ENCODE assay signal across 20 cellular contexts in genomic region chr11:2574043-2574552, GRCh38.
DNase-seq lines count a peak whose midpoint lies in the region; ATAC-seq and TF ChIP-seq lines count a peak whose summit lies in the region.
"Had no signal": no experiment of that assay in that cellular context is flagged by ENCODE, and none has a peak within 500 bp of the region (broad histone marks: within the 10 kb centered on the region; RNA-seq: fewer than 3 reads in every experiment).

No MANE protein-coding gene starts in this region.

- H3K4me3 ChIP-seq in right atrium auricular region: no peak overlapping the region
- no peak overlapping the region for H3K4me3 ChIP-seq in coronary artery
- H3K4me3 ChIP-seq in transverse colon: no peak overlapping the region
- H3K4me3 ChIP-seq: MG63, thoracic aorta had no signal

- ATAC-seq in Right ventricle myocardium inferior: no peak
- no peak for ATAC-seq in natural killer cell treated with Interleukin-12 subunit alpha and Interleukin-12 subunit beta and Interleukin-15 and Interleukin-18, amount 100 ng/mL, for 72 hours
- ATAC-seq: T-cell had no signal

- no peak overlapping the region for H3K27ac ChIP-seq in right atrium auricular region
- no peak overlapping the region for H3K27ac ChIP-seq in coronary artery
- no peak overlapping the region for H3K27ac ChIP-seq in transverse colon
- H3K27ac ChIP-seq: thoracic aorta had no signal

- no peak overlapping the region for H3K27ac Mint-ChIP-seq in natural killer cell treated with Interleukin-12 subunit alpha and Interleukin-12 subunit beta and Interleukin-15 and Interleukin-18, amount 100 ng/mL, for 72 hours
- H3K27ac Mint-ChIP-seq: CD4-positive, alpha-beta memory T cell; mesothelial cell of epicardium; T-cell had no signal

- TF ChIP-seq POLR2A in transverse colon (IDR thresholded peaks at IDR 0.05): no peak

- H3K36me3 Mint-ChIP-seq in natural killer cell treated with Interleukin-12 subunit alpha and Interleukin-12 subunit beta and Interleukin-15 and Interleukin-18, amount 100 ng/mL, for 72 hours: no peaks in the 10 kb centered on the region
- H3K36me3 Mint-ChIP-seq: mesothelial cell of epicardium, T-cell had no signal

- intact Hi-C loops in Right ventricle myocardium inferior (cut with DNase I): no loop called here
- intact Hi-C loops in transverse colon (cut with DNase I; ENCODE audit: low total_unique reads): no loop called here

- H3K9me3 ChIP-seq in right atrium auricular region: no peaks in the 10 kb centered on the region
- H3K9me3 ChIP-seq in transverse colon: no peaks in the 10 kb centered on the region
- H3K9me3 ChIP-seq: MG63, thoracic aorta had no signal

- in situ Hi-C loops in transverse colon (cut with MboI; ENCODE audit: low pct_ligation_motif_present in 1 of 4, low pct_unique_long_range_greater_than_20kb in 1 of 4, low sequenced_read_pairs in 3 of 4): no loop called here

- DNase-seq in Right ventricle myocardium inferior (ENCODE audit: missing footprints) (peak; percentile 31), right atrium auricular region (ENCODE audit: low spot score) (no peak), coronary artery (ENCODE audit: low spot score) (peak; percentile 45), transverse colon (peak; percentile 4), NCI-H345 (lab: John Stamatoyannopoulos, UW) (no peak), 8988T (no peak), NCI-H526 treated with DMSO at 0.1 percent for 48 hours (lab: John Stamatoyannopoulos, UW) (no peak)
- DNase-seq in natural killer cell treated with Interleukin-12 subunit alpha and Interleukin-12 subunit beta and Interleukin-15 and Interleukin-18, amount 100 ng/mL, for 72 hours (ENCODE audit: low spot score): peak; percentile 54
- DNase-seq: activated gamma-delta T cell; anterior cingulate cortex; CD4-positive, alpha-beta memory T cell; cerebellar nuclear complex; effector CD8-positive, alpha-beta T cell; IMR-90; MG63; NCI-H1694; NCI-H2227 treated with DMSO at 0.1 percent for 48 hours had no signal

- no peaks in the 10 kb centered on the region for H3K36me3 ChIP-seq in right atrium auricular region
- H3K36me3 ChIP-seq in transverse colon: no peaks in the 10 kb centered on the region
- H3K36me3 ChIP-seq: MG63, thoracic aorta had no signal

- TF ChIP-seq CTCF in right atrium auricular region (IDR thresholded peaks at IDR 0.05) (no peak), coronary artery (IDR thresholded peaks at IDR 0.05) (no peak), transverse colon (IDR thresholded peaks at IDR 0.05) (no peak)

- WGBS in transverse colon (ENCODE audit: low coverage in 1 of 2), 2 donors: 91% methylated on average over 22 of the region's 22 CpGs; no CpG with 5 or more reads in 1 of the 2 donors

- H3K27me3 Mint-ChIP-seq in natural killer cell treated with Interleukin-12 subunit alpha and Interleukin-12 subunit beta and Interleukin-15 and Interleukin-18, amount 100 ng/mL, for 72 hours: no peaks in the 10 kb centered on the region
- H3K27me3 Mint-ChIP-seq: CD4-positive, alpha-beta memory T cell; T-cell had no signal

- H3K9me3 Mint-ChIP-seq in natural killer cell treated with Interleukin-12 subunit alpha and Interleukin-12 subunit beta and Interleukin-15 and Interleukin-18, amount 100 ng/mL, for 72 hours: no peaks in the 10 kb centered on the region
- H3K9me3 Mint-ChIP-seq: CD4-positive, alpha-beta memory T cell; mesothelial cell of epicardium; T-cell had no signal

- H3K4me1 ChIP-seq in right atrium auricular region (peaks cover 0 to 14% of the 10 kb centered on the region in 2 donors), transverse colon (peaks cover 5 to 21% (median 17%) of the 10 kb centered on the region in 4 donors)

- H3K27me3 ChIP-seq in right atrium auricular region (no peaks in the 10 kb centered on the region), transverse colon (no peaks in the 10 kb centered on the region)
- H3K27me3 ChIP-seq: MG63 had no signal

- peaks cover 0 to 2% of the 10 kb centered on the region in 2 donors for H3K4me1 Mint-ChIP-seq in natural killer cell treated with Interleukin-12 subunit alpha and Interleukin-12 subunit beta and Interleukin-15 and Interleukin-18, amount 100 ng/mL, for 72 hours (ENCODE audit: low read depth in 2 of 2)

- no peak for TF ChIP-seq EP300 in transverse colon (IDR thresholded peaks at IDR 0.05; ENCODE audit: low read depth)

- H3K4me3 Mint-ChIP-seq in natural killer cell treated with Interleukin-12 subunit alpha and Interleukin-12 subunit beta and Interleukin-15 and Interleukin-18, amount 100 ng/mL, for 72 hours: no peak overlapping the region
- H3K4me3 Mint-ChIP-seq: CD4-positive, alpha-beta memory T cell; mesothelial cell of epicardium; T-cell had no signal

Comparison
In these comparisons a context has a peak if more than half of its experiments do, and no peak if none do; other contexts are left out.
1. DNase-seq: peak in Right ventricle myocardium inferior (single experiment), coronary artery (single experiment), natural killer cell treated with Interleukin-12 subunit alpha and Interleukin-12 subunit beta and Interleukin-15 and Interleukin-18, amount 100 ng/mL, for 72 hours (single experiment) and transverse colon (single experiment); none in right atrium auricular region (single experiment), NCI-H345 (single experiment), 8988T (single experiment) and NCI-H526 treated with DMSO at 0.1 percent for 48 hours (single experiment).